In genomic region chr17:55444471-55445441, GRCh38 we compare ENCODE assay signal across 8 cellular contexts. TPM values are rescaled to one million over a fixed set of nuclear protein-coding genes. Genes with fewer than 3 reads are reported as not detected.
DNase-seq lines count a peak whose midpoint lies in the region; ATAC-seq, FAIRE-seq and TF ChIP-seq lines count a peak whose summit lies in the region.
"Had no signal": no experiment of that assay in that cellular context is flagged by ENCODE, and none has a peak within 500 bp of the region (broad histone marks: within the 10 kb centered on the region; RNA-seq: fewer than 3 reads in every experiment).

No MANE protein-coding gene starts in this region.

- no peaks in the 10 kb centered on the region for H3K4me1 Mint-ChIP-seq in activated CD4-positive, alpha-beta memory T cell treated with anti-CD3 and anti-CD28 coated beads, Interleukin-2, amount 10 ng/mL, durations not matched to agents 7 days and 5 days

- H3K9me3 ChIP-seq in endothelial cell of umbilical vein (replicated peaks; ENCODE audit: control insufficient read depth, insufficient read depth, low read length), result no peaks in the 10 kb centered on the region
- no peaks in the 10 kb centered on the region for H3K9me3 ChIP-seq in testis

- H3K4me3 ChIP-seq in endothelial cell of umbilical vein (replicated peaks in 1 of 3; ENCODE audit: insufficient read depth in 1 of 3, low read depth in 1 of 3, low read length in 3 of 3), result no peak overlapping the region
- no peak overlapping the region for H3K4me3 ChIP-seq in testis

- no peaks in the 10 kb centered on the region for H3K79me2 ChIP-seq in endothelial cell of umbilical vein (ENCODE audit: control insufficient read depth, insufficient read depth, low read length)

- H3K27ac ChIP-seq in endothelial cell of umbilical vein (ENCODE audit: insufficient read depth, low read depth, low read length) (no peak overlapping the region), testis (peak overlapping the region; percentile 0 to 66)

- dilution Hi-C loops in endothelial cell of umbilical vein (cut with MboI; ENCODE audit: extremely low pct_ligation_motif_present, low sequenced_read_pairs), result no loop called here

- TF ChIP-seq CTCF in endothelial cell of umbilical vein (IDR thresholded peaks at IDR 0.05; ENCODE audit: extremely low read depth in 1 of 2, insufficient read depth in 1 of 2, low read depth in 1 of 2, low read length in 2 of 2), result no peak
- no peak for TF ChIP-seq CTCF in testis (IDR thresholded peaks at IDR 0.05)
- no peak for TF ChIP-seq CTCF in D721Med (IDR thresholded peaks at IDR 0.05; ENCODE audit: insufficient read depth, missing control alignments)

- H3K4me1 ChIP-seq in endothelial cell of umbilical vein (ENCODE audit: control insufficient read depth, extremely low read depth, insufficient read depth, low read length) (peaks cover 6% of the 10 kb centered on the region), testis (peaks cover 43% of the 10 kb centered on the region)

- H3K27me3 ChIP-seq in endothelial cell of umbilical vein (ENCODE audit: control insufficient read depth in 2 of 2, insufficient read depth in 2 of 2, low read length in 2 of 2), result peaks cover 0 to 3% of the 10 kb centered on the region in 2 experiments
- H3K27me3 ChIP-seq in testis, result no peaks in the 10 kb centered on the region

- BruUV-seq in endothelial cell of umbilical vein (replicated peaks; lab: Mats Ljungman, UMichigan), result no TSS peak

- WGBS in testis, 2 donors, result 65 to 68% methylated on average over 6 of the region's 6 CpGs

- no peaks in the 10 kb centered on the region for H4K20me1 ChIP-seq in endothelial cell of umbilical vein (replicated peaks; ENCODE audit: control insufficient read depth, extremely low read depth, insufficient read depth, low read length)

- H2AFZ ChIP-seq in endothelial cell of umbilical vein (ENCODE audit: low read depth, low read length), result peak overlapping the region; percentile 9

- H3K4me2 ChIP-seq in endothelial cell of umbilical vein (ENCODE audit: insufficient read depth, low read length), result no peak overlapping the region

- TF ChIP-seq POLR2A in endothelial cell of umbilical vein (IDR thresholded peaks at IDR 0.05; ENCODE audit: low read depth, low read length), result no peak
- no peak for TF ChIP-seq POLR2A in testis (IDR thresholded peaks at IDR 0.05)

- H3K27me3 Mint-ChIP-seq in activated CD4-positive, alpha-beta memory T cell treated with anti-CD3 and anti-CD28 coated beads, Interleukin-2, amount 10 ng/mL, durations not matched to agents 7 days and 5 days, result peaks cover 3% of the 10 kb centered on the region

- DNase-seq in endothelial cell of umbilical vein (ENCODE audit: low read depth, low spot score), result peak; percentile 40
- DNase-seq in testis, result no peak
- DNase-seq in activated CD4-positive, alpha-beta memory T cell treated with anti-CD3 and anti-CD28 coated beads, Interleukin-2, amount 10 ng/mL, durations not matched to agents 7 days and 5 days, result no peak
- no peak for DNase-seq in Right ventricle myocardium superior
- no peak for DNase-seq in D721Med (ENCODE audit: insufficient read length, low spot score)
- DNase-seq: small intestine had no signal

- no peak overlapping the region for H3K27ac Mint-ChIP-seq in activated CD4-positive, alpha-beta memory T cell treated with anti-CD3 and anti-CD28 coated beads, Interleukin-2, amount 10 ng/mL, durations not matched to agents 7 days and 5 days

- no peaks in the 10 kb centered on the region for H3K9me1 ChIP-seq in endothelial cell of umbilical vein (replicated peaks; ENCODE audit: control insufficient read depth, extremely low read depth, insufficient read depth, low read length)

- no peaks in the 10 kb centered on the region for H3K9me3 Mint-ChIP-seq in activated CD4-positive, alpha-beta memory T cell treated with anti-CD3 and anti-CD28 coated beads, Interleukin-2, amount 10 ng/mL, durations not matched to agents 7 days and 5 days

- no peak overlapping the region for H3K4me3 Mint-ChIP-seq in activated CD4-positive, alpha-beta memory T cell treated with anti-CD3 and anti-CD28 coated beads, Interleukin-2, amount 10 ng/mL, durations not matched to agents 7 days and 5 days

- intact Hi-C loops in endothelial cell of umbilical vein (cut with micrococcal nuclease), result no loop called here
- intact Hi-C loops in testis (cut with DNase I; ENCODE audit: low total_unique reads), result no loop called here
- intact Hi-C loops in Right ventricle myocardium superior (cut with DNase I), result no loop called here

- H3K36me3 Mint-ChIP-seq in activated CD4-positive, alpha-beta memory T cell treated with anti-CD3 and anti-CD28 coated beads, Interleukin-2, amount 10 ng/mL, durations not matched to agents 7 days and 5 days (ENCODE audit: low read depth), result no peaks in the 10 kb centered on the region

- no peaks in the 10 kb centered on the region for H3K36me3 ChIP-seq in endothelial cell of umbilical vein (ENCODE audit: control insufficient read depth in 2 of 2, extremely low read depth in 1 of 2, insufficient read depth in 2 of 2, low read length in 2 of 2)
- no peaks in the 10 kb centered on the region for H3K36me3 ChIP-seq in testis (ENCODE audit: low read depth, missing control alignments)

- ATAC-seq in GM19467 (IDR thresholded peaks at IDR 0.05; ENCODE audit: unreplicated experiment), result peak; percentile 72
- peak; percentile 83 for ATAC-seq in HG03354 (IDR thresholded peaks at IDR 0.05; ENCODE audit: poor library complexity, severe bottlenecking, unreplicated experiment)
- no peak for ATAC-seq in Right ventricle myocardium superior (ENCODE audit: poor library complexity)

- CTCF ChIA-PET in endothelial cell of umbilical vein (lab: Charles Lee), result interaction anchor here (1.1 kb wide), 1 partner anchor 21 kb away, joined by 3 read pairs; no protein-coding TSS in a partner anchor
- CTCF ChIA-PET in activated CD4-positive, alpha-beta memory T cell treated with anti-CD3 and anti-CD28 coated beads, Interleukin-2, amount 10 ng/mL, durations not matched to agents 7 days and 5 days (lab: Charles Lee), result no interaction called here

- no peak overlapping the region for H3K9ac ChIP-seq in endothelial cell of umbilical vein (replicated peaks; ENCODE audit: extremely low read depth, insufficient read depth, low read length)

- POLR2A ChIA-PET in endothelial cell of umbilical vein (lab: Charles Lee), result no interaction called here
- POLR2A ChIA-PET in activated CD4-positive, alpha-beta memory T cell treated with anti-CD3 and anti-CD28 coated beads, Interleukin-2, amount 10 ng/mL, durations not matched to agents 7 days and 5 days (lab: Charles Lee), result no interaction called here

- FAIRE-seq in endothelial cell of umbilical vein (lab: Jason Lieb, UNC), result peak; percentile 49
- FAIRE-seq in D721Med (lab: Jason Lieb, UNC), result no peak
- FAIRE-seq: small intestine had no signal

TF ChIP-seq in endothelial cell of umbilical vein, 7 proteins besides CTCF, POLR2A, EP300 and RAD21:
- TF ChIP-seq, protein P1, sequence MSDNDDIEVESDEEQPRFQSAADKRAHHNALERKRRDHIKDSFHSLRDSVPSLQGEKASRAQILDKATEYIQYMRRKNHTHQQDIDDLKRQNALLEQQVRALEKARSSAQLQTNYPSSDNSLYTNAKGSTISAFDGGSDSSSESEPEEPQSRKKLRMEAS (IDR thresholded peaks at IDR 0.05; ENCODE audit: insufficient read depth, insufficient read length), result no peak
- TF ChIP-seq JUN (IDR thresholded peaks at IDR 0.05; ENCODE audit: borderline replicate concordance, insufficient read depth, insufficient read length, low read depth) (peak; percentile 34), GATA2 (IDR thresholded peaks at IDR 0.05; ENCODE audit: insufficient read depth, insufficient read length, low read depth, low read length) (no peak), FOS (IDR thresholded peaks at IDR 0.05; ENCODE audit: borderline replicate concordance, insufficient read depth, low read length) (peak; percentile 61), EZH2 (IDR thresholded peaks at IDR 0.05; ENCODE audit: borderline replicate concordance, low read depth, low read length, severe bottlenecking) (no peak), MYC (IDR thresholded peaks at IDR 0.05; ENCODE audit: low read depth, low read length) (no peak), POLR2AphosphoS5 (IDR thresholded peaks at IDR 0.05; ENCODE audit: insufficient read depth, low read depth, low read length) (no peak)
TF ChIP-seq in endothelial cell of umbilical vein: peak in this region for 2.

RNA-seq across cellular contexts. Expression of gene MMD, which starts 23.1 kb away (rescaled TPM):
- 9.3 TPM in 2 replicates for total RNA-seq in endothelial cell of umbilical vein
- polyA plus RNA-seq in endothelial cell of umbilical vein, result 5.6 and 5.7 TPM in 2 replicates
- polyA plus RNA-seq in endothelial cell of umbilical vein (2011; cell fraction: cytosol; rRNA removed), result 4.7 and 4.8 TPM in 2 replicates
- polyA plus RNA-seq in endothelial cell of umbilical vein (2011; cell fraction: nucleus; rRNA removed), result 2.3 and 2.9 TPM in 2 replicates
- polyA plus RNA-seq in endothelial cell of umbilical vein (2012), result 9.3 and 9.7 TPM in 2 replicates
- polyA minus RNA-seq in endothelial cell of umbilical vein, result 3.4 and 6.9 TPM in 2 replicates
- 1.7 TPM for polyA minus RNA-seq in endothelial cell of umbilical vein (2011; cell fraction: cytosol; rRNA and poly(A)+ RNA removed)
- 1.8 and 3.8 TPM in 2 replicates for polyA minus RNA-seq in endothelial cell of umbilical vein (2011; cell fraction: nucleus; rRNA and poly(A)+ RNA removed)
- 10 to 100 TPM; 53.7 to 73.1 TPM for total RNA-seq in testis
- 38.3 TPM for polyA plus RNA-seq in testis (ENCODE audit: insufficient read depth, low read depth, low replicate concordance)
- total RNA-seq in activated CD4-positive, alpha-beta memory T cell treated with anti-CD3 and anti-CD28 coated beads, Interleukin-2, amount 10 ng/mL, durations not matched to agents 7 days and 5 days, result 10 to 100 TPM; 29.6 to 30.8 TPM
- 13.4 TPM for total RNA-seq in Right ventricle myocardium superior
